In the genomic region with DNA sequence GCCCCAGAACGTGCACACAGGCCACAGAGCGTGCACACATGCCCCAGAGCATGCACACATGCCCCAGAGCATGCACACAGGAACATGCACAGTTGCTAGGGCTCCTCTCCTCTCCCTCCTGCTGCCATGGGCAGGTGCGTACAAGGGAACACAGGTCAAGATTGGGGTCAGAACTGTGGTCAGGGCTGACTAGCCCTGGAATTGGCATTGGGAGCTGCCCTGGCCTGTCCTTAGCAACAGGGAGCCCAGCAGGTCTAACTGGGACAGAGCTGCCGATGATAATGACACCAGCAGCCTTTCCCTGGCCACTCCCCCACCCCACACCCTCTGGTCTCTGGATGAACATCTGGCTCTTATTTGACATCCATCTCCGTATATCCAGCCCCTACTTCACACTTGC, we compare ENCODE assay signal across 19 cellular contexts. TPM values are rescaled to one million over a fixed set of nuclear protein-coding genes. Genes with fewer than 3 reads are reported as not detected.
DNase-seq lines count a peak whose midpoint lies in the region; ATAC-seq, FAIRE-seq and TF ChIP-seq lines count a peak whose summit lies in the region.
"Had no signal": no experiment of that assay in that cellular context is flagged by ENCODE, and none has a peak within 500 bp of the region (broad histone marks: within the 10 kb centered on the region; RNA-seq: fewer than 3 reads in every experiment).

No MANE protein-coding gene starts in this region.

- H2AFZ ChIP-seq in GM23338, result no peak overlapping the region
- no peak overlapping the region for H2AFZ ChIP-seq in MM.1S (ENCODE audit: low read length)
- H2AFZ ChIP-seq: parathyroid adenoma had no signal

- H3K4me2 ChIP-seq in GM23338 (no peak overlapping the region; the same call in 1 of the 2 replicates), MM.1S (ENCODE audit: low read depth, low read length) (no peak overlapping the region)

- H3K4me3 ChIP-seq in GM23338 (no peak overlapping the region), esophagus (ENCODE audit: low read depth in 1 of 2, low read length in 2 of 2) (no peak overlapping the region), MM.1S (ENCODE audit: low read length) (no peak overlapping the region)

- peaks cover 58% of the 10 kb centered on the region for H3K36me3 Mint-ChIP-seq in GM23338 (ENCODE audit: low read depth)
- H3K36me3 Mint-ChIP-seq: activated naive CD4-positive, alpha-beta T cell treated with anti-CD3 and anti-CD28 coated beads, Interleukin-2, amount 10 ng/mL, durations not matched to agents 7 days and 5 days had no signal

- no peak overlapping the region for H3K4me3 Mint-ChIP-seq in GM23338
- H3K4me3 Mint-ChIP-seq: activated naive CD4-positive, alpha-beta T cell treated with anti-CD3 and anti-CD28 coated beads, Interleukin-2, amount 10 ng/mL, durations not matched to agents 7 days and 5 days; immature natural killer cell; stimulated activated naive CD8-positive, alpha-beta T cell treated with anti-CD3 and anti-CD28 coated beads, Interleukin-15, Interleukin-2, amounts not matched to agents 100 ng/mL and 50 ng/mL, for 24 hours; T-helper 1 cell treated with Interleukin-12 subunit alpha and Interleukin-12 subunit beta and Interleukin-4 antibody, amounts not matched to agents 30 μg/mL and 1 μg/mL, for 36 hours had no signal

- H3K4me1 Mint-ChIP-seq in GM23338, result peaks cover 53% of the 10 kb centered on the region
- H3K4me1 Mint-ChIP-seq: activated naive CD4-positive, alpha-beta T cell treated with anti-CD3 and anti-CD28 coated beads, Interleukin-2, amount 10 ng/mL, durations not matched to agents 7 days and 5 days had no signal

- H3K27me3 ChIP-seq in GM23338 (ENCODE audit: insufficient read depth) (no peaks in the 10 kb centered on the region), esophagus (ENCODE audit: control insufficient read depth in 1 of 2, insufficient read depth in 2 of 2, low read length in 2 of 2) (no peaks in the 10 kb centered on the region), MM.1S (replicated peaks; ENCODE audit: insufficient read depth, low read length) (no peaks in the 10 kb centered on the region)

- DNase-seq in GM23338 (ENCODE audit: low spot score), result no peak
- DNase-seq in posterior vena cava (ENCODE audit: low spot score), result peak; percentile 34
- DNase-seq in NCI-H1930 (lab: John Stamatoyannopoulos, UW), result no peak
- no peak for DNase-seq in GM19239 (ENCODE audit: insufficient read length, low spot score)
- DNase-seq in MM.1S, result no peak
- DNase-seq: activated CD8-positive, alpha-beta memory T cell treated with anti-CD3 and anti-CD28 coated beads, Interleukin-2, amount 50 U/mL, for 4 hours; activated naive CD4-positive, alpha-beta T cell treated with anti-CD3 and anti-CD28 coated beads, Interleukin-2, amount 10 ng/mL, durations not matched to agents 7 days and 5 days; brain microvascular endothelial cell; effector memory CD4-positive, alpha-beta T cell; immature natural killer cell; NCI-H1092; stimulated activated CD4-positive, alpha-beta T cell treated with anti-CD3 and anti-CD28 coated beads, Interleukin-12 subunit alpha, Interleukin-12 subunit beta, amount 100 ng/mL, for 4 hours had no signal

- FAIRE-seq in GM19239 (lab: Jason Lieb, UNC), result no peak
- FAIRE-seq: GM12891 had no signal

- H3F3A ChIP-seq in GM23338 (replicated peaks; ENCODE audit: low read depth), result peaks cover 9% of the 10 kb centered on the region
- peaks cover 5% of the 10 kb centered on the region for H3F3A ChIP-seq in MM.1S (ENCODE audit: insufficient read depth, low read length)

- H3K9me2 ChIP-seq in GM23338 (ENCODE audit: insufficient read depth) (no peaks in the 10 kb centered on the region), MM.1S (replicated peaks; ENCODE audit: insufficient read depth, low read length) (no peaks in the 10 kb centered on the region)

- H3K79me2 ChIP-seq in GM23338 (replicated peaks; ENCODE audit: insufficient read depth), result peaks cover 92% of the 10 kb centered on the region
- H3K79me2 ChIP-seq in MM.1S (ENCODE audit: low read length), result no peaks in the 10 kb centered on the region

- H3K27ac ChIP-seq in GM23338 (ENCODE audit: low read depth), result 0 out of 2 replicates have a peak overlapping the region, but pooled peaks have one; percentile 72
- peak overlapping the region; percentile 13; the same call in 1 of the 2 replicates for H3K27ac ChIP-seq in VCaP
- peak overlapping the region; percentile 89 to 96 for H3K27ac ChIP-seq in esophagus (ENCODE audit: low read depth in 2 of 2, low read length in 1 of 2)
- H3K27ac ChIP-seq in MM.1S (ENCODE audit: low read length), result no peak overlapping the region
- H3K27ac ChIP-seq: brain microvascular endothelial cell, parathyroid adenoma had no signal

- H3K9ac ChIP-seq in MM.1S (ENCODE audit: low read length), result no peak overlapping the region
- H3K9ac ChIP-seq: parathyroid adenoma had no signal

- H3K36me3 ChIP-seq in GM23338 (ENCODE audit: insufficient read depth), result peaks cover 28% of the 10 kb centered on the region
- peaks cover 4 to 5% of the 10 kb centered on the region in 2 donors for H3K36me3 ChIP-seq in esophagus (ENCODE audit: control insufficient read depth in 2 of 2, insufficient read depth in 2 of 2, low read length in 1 of 2)
- H3K36me3 ChIP-seq in MM.1S (replicated peaks; ENCODE audit: insufficient read depth, low read length), result no peaks in the 10 kb centered on the region
- H3K36me3 ChIP-seq: brain microvascular endothelial cell had no signal

- no peaks in the 10 kb centered on the region for H3K9me3 Mint-ChIP-seq in GM23338
- H3K9me3 Mint-ChIP-seq: activated naive CD4-positive, alpha-beta T cell treated with anti-CD3 and anti-CD28 coated beads, Interleukin-2, amount 10 ng/mL, durations not matched to agents 7 days and 5 days; immature natural killer cell; stimulated activated naive CD8-positive, alpha-beta T cell treated with anti-CD3 and anti-CD28 coated beads, Interleukin-15, Interleukin-2, amounts not matched to agents 100 ng/mL and 50 ng/mL, for 24 hours; T-helper 1 cell treated with Interleukin-12 subunit alpha and Interleukin-12 subunit beta and Interleukin-4 antibody, amounts not matched to agents 30 μg/mL and 1 μg/mL, for 36 hours had no signal

- ATAC-seq in GM23338 (no peak), GM18858 (IDR thresholded peaks at IDR 0.05; ENCODE audit: unreplicated experiment) (no peak)

- H3K4me1 ChIP-seq in GM23338 (ENCODE audit: insufficient read depth) (peaks cover 49% of the 10 kb centered on the region), esophagus (ENCODE audit: control insufficient read depth in 2 of 2, insufficient read depth in 2 of 2, low read length in 1 of 2) (peaks cover 2 to 31% of the 10 kb centered on the region in 2 donors), MM.1S (ENCODE audit: low read length) (peaks cover 6% of the 10 kb centered on the region)

- peaks cover 17% of the 10 kb centered on the region for H3K27me3 Mint-ChIP-seq in GM23338 (ENCODE audit: insufficient read depth, low read depth, poor library complexity)

- H4K20me1 ChIP-seq in GM23338 (replicated peaks; ENCODE audit: insufficient read depth), result peaks cover 38% of the 10 kb centered on the region
- H4K20me1 ChIP-seq in MM.1S (ENCODE audit: insufficient read depth, low read length), result no peaks in the 10 kb centered on the region

- H3K9me3 ChIP-seq in esophagus (ENCODE audit: control insufficient read depth in 2 of 2, insufficient read depth in 1 of 2, low read depth in 1 of 2, low read length in 1 of 2) (no peaks in the 10 kb centered on the region), MM.1S (replicated peaks; ENCODE audit: insufficient read depth, low read length) (no peaks in the 10 kb centered on the region)

- 62 to 63% methylated on average over 5 of the region's 5 CpGs for WGBS in esophagus, 2 donors

- TF ChIP-seq CTCF in GM23338 (conservative IDR thresholded peaks at IDR 0.05; ENCODE audit: low read depth in 2 of 2), result no peak
- TF ChIP-seq CTCF in VCaP (conservative IDR thresholded peaks at IDR 0.05), result no peak
- no peak for TF ChIP-seq CTCF in MM.1S (IDR thresholded peaks at IDR 0.05; ENCODE audit: low read length)

- intact Hi-C loops in posterior vena cava (cut with DNase I), result no loop called here

- H3K27ac Mint-ChIP-seq in GM23338, result peak overlapping the region; percentile 89
- H3K27ac Mint-ChIP-seq: activated naive CD4-positive, alpha-beta T cell treated with anti-CD3 and anti-CD28 coated beads, Interleukin-2, amount 10 ng/mL, durations not matched to agents 7 days and 5 days; immature natural killer cell; stimulated activated naive CD8-positive, alpha-beta T cell treated with anti-CD3 and anti-CD28 coated beads, Interleukin-15, Interleukin-2, amounts not matched to agents 100 ng/mL and 50 ng/mL, for 24 hours; T-helper 1 cell treated with Interleukin-12 subunit alpha and Interleukin-12 subunit beta and Interleukin-4 antibody, amounts not matched to agents 30 μg/mL and 1 μg/mL, for 36 hours had no signal

TF ChIP-seq in GM23338, 12 proteins besides CTCF, POLR2A, EP300 and RAD21 (continues in another document):
- no peak for TF ChIP-seq NANOG (IDR thresholded peaks at IDR 0.05; ENCODE audit: borderline replicate concordance)
- no peak for TF ChIP-seq POLR2AphosphoS5 (IDR thresholded peaks at IDR 0.05; ENCODE audit: low read depth)
- TF ChIP-seq ZNF331 (CRISPR knock-in tag; IDR thresholded peaks at IDR 0.05; ENCODE audit: low read depth), result no peak

RNA-seq across cellular contexts. Expression of gene PCDH1, which starts 8.0 kb away (rescaled TPM):
- total RNA-seq in GM23338 (2014; rRNA removed; shearing (Covaris generic)), result 155 and 183 TPM in 2 replicates
- polyA plus RNA-seq in GM23338 (2016; fragmentation: Nextera tagmentation; extraction: Ambion mirVana) (26.2 and 27.8 TPM in 2 replicates), esophagus (10 to 100 TPM; 36.4 to 42.6 TPM)
- 10 to 100 TPM; 30.2 to 36.7 TPM for total RNA-seq in posterior vena cava

RNA-seq across cellular contexts. Expression of gene DELE1, which starts 53.4 kb away (rescaled TPM):
- total RNA-seq in GM23338 (2014; rRNA removed; shearing (Covaris generic)), result 50.0 and 62.2 TPM in 2 replicates
- polyA plus RNA-seq in GM23338 (2016; fragmentation: Nextera tagmentation; extraction: Ambion mirVana) (25.6 and 26.9 TPM in 2 replicates), esophagus (10 to 100 TPM; 30.4 to 30.5 TPM)
- 10 to 100 TPM; 46.4 to 49.6 TPM for total RNA-seq in posterior vena cava
